22 cellular contexts compared by ENCODE assay signal in the genomic region with DNA sequence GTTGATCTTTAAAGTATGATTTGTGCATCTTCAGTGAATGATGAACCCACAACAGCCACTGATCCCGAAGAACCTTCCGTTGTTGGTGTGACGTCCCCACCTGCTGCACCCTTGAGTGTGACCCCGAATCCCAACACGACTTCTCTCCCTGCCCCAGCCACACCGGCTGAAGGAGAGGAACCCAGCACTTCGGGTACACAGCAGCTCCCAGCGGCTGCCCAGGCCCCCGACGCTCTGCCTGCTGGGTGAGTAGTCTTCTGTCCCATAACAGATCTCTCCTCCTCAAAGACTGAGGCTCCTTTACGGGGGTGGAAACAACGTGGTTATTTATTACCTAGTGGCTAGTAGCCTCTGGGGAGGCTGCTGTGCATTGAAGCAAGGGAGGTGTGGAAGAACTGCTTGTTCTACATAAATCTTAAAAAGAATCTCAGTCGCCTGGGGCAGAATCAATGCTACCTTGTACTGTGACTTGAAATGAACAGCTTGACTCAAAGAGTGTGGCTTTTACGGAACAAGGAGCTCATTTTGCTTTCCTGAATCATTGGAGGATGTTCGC.
DNase-seq lines count a peak whose midpoint lies in the region; ATAC-seq, FAIRE-seq and TF ChIP-seq lines count a peak whose summit lies in the region.
"Had no signal": no experiment of that assay in that cellular context is flagged by ENCODE, and none has a peak within 500 bp of the region (broad histone marks: within the 10 kb centered on the region; RNA-seq: fewer than 3 reads in every experiment).

No MANE protein-coding gene starts in this region.

- no peaks in the 10 kb centered on the region for H3K27me3 ChIP-seq in WERI-Rb-1 (ENCODE audit: insufficient read depth, low read depth, severe bottlenecking)
- H3K27me3 ChIP-seq: spleen, uterus had no signal

- H3K4me3 Mint-ChIP-seq in memory B cell, result no peak overlapping the region
- H3K4me3 Mint-ChIP-seq: activated CD4-positive, alpha-beta memory T cell treated with anti-CD3 and anti-CD28 coated beads, Interleukin-2, amount 10 ng/mL, durations not matched to agents 7 days and 5 days; activated naive CD8-positive, alpha-beta T cell treated with anti-CD3 and anti-CD28 coated beads, Interleukin-2, amount 50 U/mL, for 24 hours; CD8-positive, alpha-beta T cell; effector memory CD8-positive, alpha-beta T cell had no signal

- H3K4me3 ChIP-seq in WERI-Rb-1 (ENCODE audit: low read depth, low read length), result no peak overlapping the region
- H3K4me3 ChIP-seq: spleen, uterus had no signal

- no peaks in the 10 kb centered on the region for H3K27me3 Mint-ChIP-seq in memory B cell
- H3K27me3 Mint-ChIP-seq: activated CD4-positive, alpha-beta memory T cell treated with anti-CD3 and anti-CD28 coated beads, Interleukin-2, amount 10 ng/mL, durations not matched to agents 7 days and 5 days; activated naive CD8-positive, alpha-beta T cell treated with anti-CD3 and anti-CD28 coated beads, Interleukin-2, amount 50 U/mL, for 24 hours; effector memory CD8-positive, alpha-beta T cell had no signal

- H3K27ac Mint-ChIP-seq in memory B cell, result peak overlapping the region; percentile 35
- no peak overlapping the region for H3K27ac Mint-ChIP-seq in activated naive CD4-positive, alpha-beta T cell treated with anti-CD3 and anti-CD28 coated beads, Interleukin-2, amount 50 U/mL, for 72 hours
- H3K27ac Mint-ChIP-seq: activated CD4-positive, alpha-beta memory T cell treated with anti-CD3 and anti-CD28 coated beads, Interleukin-2, amount 10 ng/mL, durations not matched to agents 7 days and 5 days; activated naive CD8-positive, alpha-beta T cell treated with anti-CD3 and anti-CD28 coated beads, Interleukin-2, amount 50 U/mL, for 24 hours; CD8-positive, alpha-beta T cell; effector memory CD8-positive, alpha-beta T cell had no signal

- peak; percentile 73 for FAIRE-seq in GM19239 (lab: Jason Lieb, UNC)

- no peaks in the 10 kb centered on the region for H3K9me3 Mint-ChIP-seq in memory B cell
- H3K9me3 Mint-ChIP-seq in activated naive CD4-positive, alpha-beta T cell treated with anti-CD3 and anti-CD28 coated beads, Interleukin-2, amount 50 U/mL, for 72 hours, result no peaks in the 10 kb centered on the region
- H3K9me3 Mint-ChIP-seq: activated CD4-positive, alpha-beta memory T cell treated with anti-CD3 and anti-CD28 coated beads, Interleukin-2, amount 10 ng/mL, durations not matched to agents 7 days and 5 days; activated naive CD8-positive, alpha-beta T cell treated with anti-CD3 and anti-CD28 coated beads, Interleukin-2, amount 50 U/mL, for 24 hours; CD8-positive, alpha-beta T cell; effector memory CD8-positive, alpha-beta T cell had no signal

- peaks cover 6% of the 10 kb centered on the region for H3K4me1 Mint-ChIP-seq in memory B cell

- peaks cover 5% of the 10 kb centered on the region for H3K36me3 ChIP-seq in WERI-Rb-1
- H3K36me3 ChIP-seq: uterus had no signal

- H3K27ac ChIP-seq in 22Rv1 (peak overlapping the region; percentile 32), angular gyrus (ENCODE audit: low read depth, low read length) (peak overlapping the region; percentile 37), WERI-Rb-1 (no peak overlapping the region)
- H3K27ac ChIP-seq: parathyroid adenoma, spleen, uterus had no signal

- peaks cover 30% of the 10 kb centered on the region for H3K36me3 Mint-ChIP-seq in memory B cell
- peaks cover 0 to 6% of the 10 kb centered on the region in 2 donors for H3K36me3 Mint-ChIP-seq in activated naive CD4-positive, alpha-beta T cell treated with anti-CD3 and anti-CD28 coated beads, Interleukin-2, amount 50 U/mL, for 72 hours

- no peaks in the 10 kb centered on the region for H3K9me3 ChIP-seq in WERI-Rb-1 (ENCODE audit: severe bottlenecking)
- H3K9me3 ChIP-seq: spleen, uterus had no signal

- TF ChIP-seq CTCF in 22Rv1 (IDR thresholded peaks at IDR 0.05) (no peak), WERI-Rb-1 (IDR thresholded peaks at IDR 0.05; ENCODE audit: low read depth, low read length) (no peak)

- ATAC-seq in memory B cell (ENCODE audit: low read depth), result no peak
- ATAC-seq in activated naive CD4-positive, alpha-beta T cell treated with anti-CD3 and anti-CD28 coated beads, Interleukin-2, amount 50 U/mL, for 72 hours, result no peak
- ATAC-seq: activated naive CD8-positive, alpha-beta T cell treated with anti-CD3 and anti-CD28 coated beads, Interleukin-2, amount 50 U/mL, for 24 hours; CD8-positive, alpha-beta T cell; effector memory CD8-positive, alpha-beta T cell; HCT116; left colon had no signal

- peak; percentile 43 for DNase-seq in GM19239 (ENCODE audit: insufficient read length, low spot score)
- DNase-seq in memory B cell (ENCODE audit: low spot score in 2 of 2), result no peak
- no peak for DNase-seq in WERI-Rb-1
- no peak for DNase-seq in NCI-H510A treated with DMSO at 0.1 percent for 48 hours (lab: John Stamatoyannopoulos, UW)
- no peak for DNase-seq in activated naive CD4-positive, alpha-beta T cell treated with anti-CD3 and anti-CD28 coated beads, Interleukin-2, amount 50 U/mL, for 72 hours (ENCODE audit: low spot score in 2 of 2)
- no peak for DNase-seq in NCI-H2107 treated with DMSO at 0.1 percent for 48 hours (lab: John Stamatoyannopoulos, UW; ENCODE audit: unreplicated experiment)
- DNase-seq: activated CD4-positive, alpha-beta memory T cell treated with anti-CD3 and anti-CD28 coated beads, Interleukin-2, amount 10 ng/mL, durations not matched to agents 7 days and 5 days; activated naive CD8-positive, alpha-beta T cell treated with anti-CD3 and anti-CD28 coated beads, Interleukin-2, amount 50 U/mL, for 24 hours; CD8-positive, alpha-beta T cell; central memory CD4-positive, alpha-beta T cell; effector memory CD8-positive, alpha-beta T cell; IMR-90; left colon; NCI-H2081; NCI-H69; spleen; stimulated activated naive CD4-positive, alpha-beta T cell; uterus had no signal
